Comparison of ENCODE assay signal across 8 cellular contexts in genomic region chr3:46960081-46960701, GRCh38. TPM values are rescaled to one million over a fixed set of nuclear protein-coding genes. Genes with fewer than 3 reads are reported as not detected.
DNase-seq lines count a peak whose midpoint lies in the region; FAIRE-seq and TF ChIP-seq lines count a peak whose summit lies in the region.

No MANE protein-coding gene starts in this region.

- intact Hi-C loops in tibial artery (cut with DNase I; ENCODE audit: low total_unique reads): no loop called here

- H3K27ac ChIP-seq in astrocyte (ENCODE audit: low read depth, low read length) (peak overlapping the region; percentile 26), tibial artery (peak overlapping the region; percentile 27 to 32)

- TF ChIP-seq CTCF in astrocyte (IDR thresholded peaks at IDR 0.05; ENCODE audit: insufficient read depth, low read depth, low read length) (no peak), tibial artery (IDR thresholded peaks at IDR 0.05) (no peak), BE2C (IDR thresholded peaks at IDR 0.05; ENCODE audit: low read depth, low read length) (no peak)

- H3K79me2 ChIP-seq in astrocyte (ENCODE audit: insufficient read depth, low read length): peaks cover 83% of the 10 kb centered on the region

- no peak for FAIRE-seq in astrocyte (lab: Jason Lieb, UNC)

- H3K4me1 ChIP-seq in astrocyte (ENCODE audit: insufficient read depth, low read length): peaks cover 11% of the 10 kb centered on the region
- H3K4me1 ChIP-seq in tibial artery: peaks cover 0 to 65% (median 42%) of the 10 kb centered on the region in 4 donors
- H3K4me1 ChIP-seq in BE2C: no peaks in the 10 kb centered on the region

- H3K36me3 ChIP-seq in astrocyte (ENCODE audit: insufficient read depth, low read length): no peaks in the 10 kb centered on the region
- H3K36me3 ChIP-seq in tibial artery: peaks cover 0 to 3% (median 2%) of the 10 kb centered on the region in 3 donors
- H3K36me3 ChIP-seq in BE2C: no peaks in the 10 kb centered on the region

- peak overlapping the region; percentile 63 for H3K4me3 Mint-ChIP-seq in astrocyte (ENCODE audit: unreplicated experiment)

- H4K20me1 ChIP-seq in astrocyte (ENCODE audit: insufficient read depth, low read length): peaks cover 81% of the 10 kb centered on the region

- peak; percentile 27 to 38 for DNase-seq in activated CD4-positive, alpha-beta T cell treated with anti-CD3 and anti-CD28 coated beads, Interleukin-2, amount 50 U/mL, for 48 hours
- DNase-seq in activated CD4-positive, alpha-beta T cell treated with anti-CD3 and anti-CD28 coated beads for 4 hours: no peak
- DNase-seq in astrocyte (ENCODE audit: low read depth) (peak; percentile 60), iris pigment epithelial cell (ENCODE audit: low read depth) (peak; percentile 82), tibial artery (peak in 1 of 2 donors; percentile 56), SK-N-DZ (ENCODE audit: low spot score) (no peak), BE2C (no peak), NCI-H187 (lab: John Stamatoyannopoulos, UW) (no peak)

- H3K4me2 ChIP-seq in astrocyte (ENCODE audit: low read length): peak overlapping the region; percentile 46

- H2AFZ ChIP-seq in astrocyte (ENCODE audit: low read depth, low read length): no peak overlapping the region

- no peaks in the 10 kb centered on the region for H3K27me3 ChIP-seq in astrocyte (ENCODE audit: insufficient read depth, low read length)
- H3K27me3 ChIP-seq in tibial artery: no peaks in the 10 kb centered on the region
- H3K27me3 ChIP-seq in BE2C: no peaks in the 10 kb centered on the region

- H3K4me3 ChIP-seq in astrocyte (ENCODE audit: insufficient read depth, low read depth, low read length): no peak overlapping the region
- no peak overlapping the region for H3K4me3 ChIP-seq in tibial artery
- H3K4me3 ChIP-seq in BE2C (ENCODE audit: low read depth, low read length): no peak overlapping the region

- H3K27ac Mint-ChIP-seq in astrocyte (ENCODE audit: unreplicated experiment): peak overlapping the region; percentile 83

- H3K36me3 Mint-ChIP-seq in astrocyte (ENCODE audit: low read depth, unreplicated experiment): peaks cover 4% of the 10 kb centered on the region

- H3K4me1 Mint-ChIP-seq in astrocyte (ENCODE audit: low read depth, unreplicated experiment): peaks cover 32% of the 10 kb centered on the region

- no peaks in the 10 kb centered on the region for H3K9me3 ChIP-seq in astrocyte (ENCODE audit: insufficient read depth, low read depth, low read length)
- no peaks in the 10 kb centered on the region for H3K9me3 ChIP-seq in tibial artery
- H3K9me3 ChIP-seq in BE2C: no peaks in the 10 kb centered on the region

- no peaks in the 10 kb centered on the region for H3K9me3 Mint-ChIP-seq in astrocyte (ENCODE audit: unreplicated experiment)

- H3K9ac ChIP-seq in astrocyte (ENCODE audit: low read length): peak overlapping the region; percentile 27

- no peaks in the 10 kb centered on the region for H3K27me3 Mint-ChIP-seq in astrocyte (ENCODE audit: low read depth, unreplicated experiment)

RNA-seq across cellular contexts. Expression of gene CCDC12, which starts 16.4 kb away (rescaled TPM):
- 26.2 and 29.0 TPM in 2 replicates for total RNA-seq in astrocyte
- polyA plus RNA-seq in SK-N-DZ (2014; cell fraction: cytosol; rRNA removed): 35.9 and 41.7 TPM in 2 replicates
- polyA plus RNA-seq in SK-N-DZ (2014; cell fraction: nucleus; rRNA removed): 17.9 and 25.1 TPM in 2 replicates
- polyA plus RNA-seq in BE2C (2012; ENCODE audit: insufficient read depth, insufficient read length, low read depth): 80.9 TPM

RNA-seq across cellular contexts. Expression of gene NBEAL2, which starts 19.3 kb away (rescaled TPM):
- 11.4 and 14.8 TPM in 2 replicates for total RNA-seq in astrocyte
- polyA plus RNA-seq in SK-N-DZ (2014; cell fraction: cytosol; rRNA removed): 16.6 and 28.4 TPM in 2 replicates
- polyA plus RNA-seq in SK-N-DZ (2014; cell fraction: nucleus; rRNA removed): 172 and 188 TPM in 2 replicates
- 16.3 TPM for polyA plus RNA-seq in BE2C (2012; ENCODE audit: insufficient read depth, insufficient read length, low read depth)

Comparison
In these comparisons a context has a peak if more than half of its experiments do, and no peak if none do; other contexts are left out.
1. DNase-seq: peak in activated CD4-positive, alpha-beta T cell treated with anti-CD3 and anti-CD28 coated beads, Interleukin-2, amount 50 U/mL, for 48 hours (2 of 2), astrocyte (single experiment) and iris pigment epithelial cell (single experiment); none in activated CD4-positive, alpha-beta T cell treated with anti-CD3 and anti-CD28 coated beads for 4 hours (0 of 2), SK-N-DZ (single experiment), BE2C (single experiment) and NCI-H187 (0 of 2).